Comparison of ENCODE assay signal across 1 cellular context in genomic region chr5:140700177-140701144, GRCh38.
TF ChIP-seq lines count a peak whose summit lies in the region.

Gene ZMAT2 (plus strand): TSS chr5:140700447. CDS start chr5:140700461, 14 bp downstream.

TF ChIP-seq in A549, 52 proteins besides CTCF, POLR2A, EP300 and RAD21 (continued from another document):
- TF ChIP-seq HEYL (CRISPR knock-in tag; IDR thresholded peaks at IDR 0.05) (no peak), KDM5A (IDR thresholded peaks at IDR 0.05) (peak; percentile 91), HMGXB4 (CRISPR knock-in tag; IDR thresholded peaks at IDR 0.05; ENCODE audit: borderline replicate concordance) (no peak), PHF8 (IDR thresholded peaks at IDR 0.05; ENCODE audit: borderline replicate concordance, low read depth) (peak; percentile 30; the same call in 1 of the 2 replicates), SREBF2 (IDR thresholded peaks at IDR 0.05) (no peak), HOXB13 (CRISPR knock-in tag; IDR thresholded peaks at IDR 0.05; ENCODE audit: low read depth) (no peak), MYC (IDR thresholded peaks at IDR 0.05; ENCODE audit: borderline replicate concordance, low read length) (no peak), E2F6 (IDR thresholded peaks at IDR 0.05; ENCODE audit: borderline replicate concordance, low read depth) (no peak), CHD2 (IDR thresholded peaks at IDR 0.05; ENCODE audit: low read length, partially characterized antibody) (no peak), ZFP36 (IDR thresholded peaks at IDR 0.05; ENCODE audit: borderline replicate concordance, partially characterized antibody) (no peak), ZNF302 (CRISPR knock-in tag; IDR thresholded peaks at IDR 0.05) (no peak), GATA3 (IDR thresholded peaks at IDR 0.05; ENCODE audit: borderline replicate concordance) (peak; percentile 71), TFCP2L1 (CRISPR knock-in tag; IDR thresholded peaks at IDR 0.05) (no peak), POLR2AphosphoS2 (conservative IDR thresholded peaks at IDR 0.05; ENCODE audit: low read length) (no peak), NPAS2 (CRISPR knock-in tag; IDR thresholded peaks at IDR 0.05; ENCODE audit: borderline replicate concordance) (no peak), HDAC2 (IDR thresholded peaks at IDR 0.05) (no peak), ELK1 (IDR thresholded peaks at IDR 0.05; ENCODE audit: low read depth, low read length) (no peak), HOXB5 (CRISPR knock-in tag; IDR thresholded peaks at IDR 0.05) (no peak), ZSCAN20 (CRISPR knock-in tag; IDR thresholded peaks at IDR 0.05) (no peak), JUN (IDR thresholded peaks at IDR 0.05) (peak; percentile 61 to 91; a peak in 4 of 5 replicates), HES2 (IDR thresholded peaks at IDR 0.05) (no peak), CHD4 (IDR thresholded peaks at IDR 0.05; ENCODE audit: borderline replicate concordance) (no peak)
